1 cellular context compared by ENCODE assay signal in genomic region chr12:2004113-2004929, GRCh38.
TF ChIP-seq lines count a peak whose summit lies in the region.

Gene DCP1B, minus strand, starts transcription at chr12:2004457. Its CDS starts 26 bp downstream, at chr12:2004431.

TF ChIP-seq in HepG2, 621 proteins besides CTCF, POLR2A, EP300 and RAD21 (continued from another document and continues in another):
- peak; percentile 23; the same call in 1 of the 2 replicates for TF ChIP-seq SNAPC4 (CRISPR knock-in tag; IDR thresholded peaks at IDR 0.05)
- peak; percentile 67; the same call in 1 of the 2 replicates for TF ChIP-seq ZSCAN21 (CRISPR knock-in tag; IDR thresholded peaks at IDR 0.05; ENCODE audit: borderline replicate concordance)
- 0 out of 2 replicates have a peak, but pooled peaks have one; percentile 33 for TF ChIP-seq ZNF383 (CRISPR knock-in tag; IDR thresholded peaks at IDR 0.05; ENCODE audit: borderline replicate concordance)
- 0 out of 2 replicates have a peak, but pooled peaks have one; percentile 46 for TF ChIP-seq PAWR (CRISPR knock-in tag; IDR thresholded peaks at IDR 0.05; ENCODE audit: borderline replicate concordance)
- no peak for TF ChIP-seq TRIM24 (CRISPR knock-in tag; IDR thresholded peaks at IDR 0.05)
- peak; percentile 43; the same call in 1 of the 2 replicates for TF ChIP-seq NR0B2 (CRISPR knock-in tag; IDR thresholded peaks at IDR 0.05)
- no peak for TF ChIP-seq RCOR2 (CRISPR knock-in tag; IDR thresholded peaks at IDR 0.05)
- TF ChIP-seq TARDBP (CRISPR knock-in tag; IDR thresholded peaks at IDR 0.05), result peak; percentile 73
- TF ChIP-seq NFKBIZ (CRISPR knock-in tag; IDR thresholded peaks at IDR 0.05), result peak; percentile 47; the same call in 1 of the 2 replicates
- TF ChIP-seq ZSCAN25 (CRISPR knock-in tag; IDR thresholded peaks at IDR 0.05), result peak; percentile 66
- peak; percentile 61 for TF ChIP-seq ZNF781 (CRISPR knock-in tag; IDR thresholded peaks at IDR 0.05; ENCODE audit: borderline replicate concordance, not compliant biosample characterization)
- peak; percentile 93 for TF ChIP-seq KMT2A (CRISPR knock-in tag; IDR thresholded peaks at IDR 0.05)
- peak; percentile 97 for TF ChIP-seq ZBTB4 (CRISPR knock-in tag; IDR thresholded peaks at IDR 0.05; ENCODE audit: borderline replicate concordance)
- peak; percentile 60; the same call in 1 of the 2 replicates for TF ChIP-seq CREBL2 (CRISPR knock-in tag; IDR thresholded peaks at IDR 0.05; ENCODE audit: borderline replicate concordance)
- TF ChIP-seq ZNF224 (CRISPR knock-in tag; IDR thresholded peaks at IDR 0.05), result peak; percentile 86; the same call in 1 of the 2 replicates
- peak; percentile 66; the same call in 1 of the 2 replicates for TF ChIP-seq ZNF713 (CRISPR knock-in tag; IDR thresholded peaks at IDR 0.05)
- no peak for TF ChIP-seq MBNL3 (CRISPR knock-in tag; conservative IDR thresholded peaks at IDR 0.05)
- peak; percentile 93 for TF ChIP-seq IKZF4 (CRISPR knock-in tag; IDR thresholded peaks at IDR 0.05; ENCODE audit: borderline replicate concordance, low read depth, not compliant biosample characterization)
- 0 out of 2 replicates have a peak, but pooled peaks have one; percentile 32 for TF ChIP-seq PRDM15 (CRISPR knock-in tag; IDR thresholded peaks at IDR 0.05)
- 0 out of 2 replicates have a peak, but pooled peaks have one; percentile 57 for TF ChIP-seq GTF3A (CRISPR knock-in tag; conservative IDR thresholded peaks at IDR 0.05)
- TF ChIP-seq ZNF318 (CRISPR knock-in tag; IDR thresholded peaks at IDR 0.05), result peak; percentile 88; the same call in 1 of the 2 replicates
- TF ChIP-seq AKAP8 (CRISPR knock-in tag; IDR thresholded peaks at IDR 0.05), result peak; percentile 93
- TF ChIP-seq FIP1L1 (IDR thresholded peaks at IDR 0.05; ENCODE audit: borderline replicate concordance, insufficient read depth, low read depth, low read length), result no peak
- 0 out of 2 replicates have a peak, but pooled peaks have one; percentile 72 for TF ChIP-seq ZBTB3 (CRISPR knock-in tag; IDR thresholded peaks at IDR 0.05; ENCODE audit: borderline replicate concordance, low read depth)
- no peak for TF ChIP-seq ZNF761 (CRISPR knock-in tag; conservative IDR thresholded peaks at IDR 0.05)
- peak; percentile 52 for TF ChIP-seq RXRB (CRISPR knock-in tag; IDR thresholded peaks at IDR 0.05; ENCODE audit: borderline replicate concordance)
- peak; percentile 86 for TF ChIP-seq GLI4 (CRISPR knock-in tag; IDR thresholded peaks at IDR 0.05; ENCODE audit: borderline replicate concordance)
- peak; percentile 98 for TF ChIP-seq MAZ (IDR thresholded peaks at IDR 0.05; ENCODE audit: borderline replicate concordance, low read depth, low read length)
- peak; percentile 99 for TF ChIP-seq MAZ (CRISPR knock-in tag; IDR thresholded peaks at IDR 0.05; ENCODE audit: low read depth)
- TF ChIP-seq ATRX (CRISPR knock-in tag; IDR thresholded peaks at IDR 0.05; ENCODE audit: borderline replicate concordance), result no peak
- TF ChIP-seq FOSL2 (CRISPR knock-in tag; IDR thresholded peaks at IDR 0.05), result peak; percentile 61
- peak; percentile 75 for TF ChIP-seq ZNF275 (CRISPR knock-in tag; IDR thresholded peaks at IDR 0.05; ENCODE audit: borderline replicate concordance)
- TF ChIP-seq ZNF136 (CRISPR knock-in tag; IDR thresholded peaks at IDR 0.05; ENCODE audit: low read depth), result 0 out of 2 replicates have a peak, but pooled peaks have one; percentile 52
- TF ChIP-seq SP4 (CRISPR knock-in tag; IDR thresholded peaks at IDR 0.05), result peak; percentile 86
- TF ChIP-seq HNRNPLL (IDR thresholded peaks at IDR 0.05; ENCODE audit: low read depth, low read length, poor library complexity, severe bottlenecking), result peak; percentile 68
- no peak for TF ChIP-seq ZNF564 (CRISPR knock-in tag; IDR thresholded peaks at IDR 0.05)
